Comparison of ENCODE assay signal across 13 cellular contexts in the genomic region with DNA sequence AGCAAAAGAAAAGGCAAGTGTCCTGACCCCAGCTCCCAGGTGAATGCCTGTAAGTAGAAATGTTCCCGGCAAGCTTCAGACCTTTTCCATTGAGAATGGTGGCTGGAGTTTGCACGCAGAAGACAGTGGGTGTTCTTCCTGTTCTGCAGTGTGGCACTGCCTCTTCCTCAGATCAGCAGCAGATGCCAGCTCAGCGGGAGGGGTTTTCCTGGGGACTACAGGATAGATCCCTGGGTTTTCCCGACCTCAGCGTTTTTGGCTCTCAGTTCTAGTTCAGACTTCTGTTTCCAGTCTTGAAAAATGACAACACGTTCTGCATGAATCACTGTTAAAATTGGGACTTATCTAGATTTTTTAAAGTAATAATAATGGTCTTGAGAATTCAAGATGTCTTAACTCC. TPM values are rescaled to one million over a fixed set of nuclear protein-coding genes. Genes with fewer than 3 reads are reported as not detected.
DNase-seq lines count a peak whose midpoint lies in the region; ATAC-seq and TF ChIP-seq lines count a peak whose summit lies in the region.
"Had no signal": no experiment of that assay in that cellular context is flagged by ENCODE, and none has a peak within 500 bp of the region (broad histone marks: within the 10 kb centered on the region; RNA-seq: fewer than 3 reads in every experiment).

No MANE protein-coding gene starts in this region.

- H2BK120ac ChIP-seq in mesenchymal stem cell (ENCODE audit: low read depth, low read length): no peak overlapping the region

- no peak overlapping the region for H2BK12ac ChIP-seq in mesenchymal stem cell (ENCODE audit: low read length in 2 of 2)

- no peak overlapping the region for H4K91ac ChIP-seq in mesenchymal stem cell (ENCODE audit: low read length)

- H4K8ac ChIP-seq in mesenchymal stem cell (ENCODE audit: low read length): peak overlapping the region; percentile 13

- no peak overlapping the region for H3K9ac ChIP-seq in mesenchymal stem cell (ENCODE audit: low read length)

- no peak overlapping the region for H3K27ac ChIP-seq in foreskin keratinocyte
- peak overlapping the region; percentile 39 for H3K27ac ChIP-seq in mesenchymal stem cell (ENCODE audit: low read length, poor library complexity, severe bottlenecking)

- H3K4me2 ChIP-seq in mesenchymal stem cell (ENCODE audit: low read length, poor library complexity, severe bottlenecking): peak overlapping the region; percentile 38

- H3K36me3 ChIP-seq in mesenchymal stem cell (ENCODE audit: control insufficient read depth in 1 of 2, insufficient read depth in 2 of 2, low read depth in 1 of 2, low read length in 2 of 2): no peaks in the 10 kb centered on the region
- H3K36me3 ChIP-seq: uterus had no signal

- no peak overlapping the region for H3K4me3 Mint-ChIP-seq in T-cell
- H3K4me3 Mint-ChIP-seq: activated B cell treated with CpG ODN at 0.5 μM for 24 hours had no signal

- H3K4ac ChIP-seq in mesenchymal stem cell (ENCODE audit: low read depth in 1 of 2, low read length in 2 of 2): no peak overlapping the region

- no peaks in the 10 kb centered on the region for H3K79me1 ChIP-seq in mesenchymal stem cell (replicated peaks; ENCODE audit: low read length, poor library complexity, severe bottlenecking)

- no peak overlapping the region for H3K18ac ChIP-seq in mesenchymal stem cell (ENCODE audit: low read depth in 1 of 2, low read length in 2 of 2)

- peaks cover 0 to 5% (median 0%) of the 10 kb centered on the region in 3 donors for H3K4me1 Mint-ChIP-seq in T-cell
- H3K4me1 Mint-ChIP-seq: activated B cell treated with CpG ODN at 0.5 μM for 24 hours had no signal

- no peak overlapping the region for H2BK5ac ChIP-seq in mesenchymal stem cell (ENCODE audit: low read depth, low read length, poor library complexity, severe bottlenecking)

- DNase-seq in AG08395 (ENCODE audit: low spot score) (peak; percentile 31), NCI-H2227 (lab: John Stamatoyannopoulos, UW; ENCODE audit: unreplicated experiment) (peak; percentile 15), foreskin keratinocyte (no peak), mesenchymal stem cell (no peak), NCI-H82 treated with DMSO at 0.1 percent for 48 hours (lab: John Stamatoyannopoulos, UW; ENCODE audit: unreplicated experiment) (no peak), foreskin melanocyte (no peak), T-cell (no peak)
- DNase-seq in central memory CD4-positive, alpha-beta T cell: no peak
- DNase-seq: activated B cell treated with CpG ODN at 0.5 μM for 24 hours, AML-193, EL, SHP77 treated with DMSO at 0.1 percent for 48 hours, uterus had no signal

- no peak overlapping the region for H3K27ac Mint-ChIP-seq in T-cell
- H3K27ac Mint-ChIP-seq: activated B cell treated with CpG ODN at 0.5 μM for 24 hours had no signal

- ATAC-seq in foreskin keratinocyte (peak; percentile 35), T-cell (replicated peaks in 1 of 4) (no peak)

- H3K4me1 ChIP-seq in foreskin keratinocyte (no peaks in the 10 kb centered on the region), mesenchymal stem cell (ENCODE audit: control insufficient read depth, insufficient read depth, low read depth, low read length) (peaks cover 3% of the 10 kb centered on the region)
- H3K4me1 ChIP-seq: uterus had no signal

- no peak overlapping the region for H3K14ac ChIP-seq in mesenchymal stem cell (ENCODE audit: low read length in 2 of 2)

- no peak overlapping the region for H3K23ac ChIP-seq in mesenchymal stem cell (ENCODE audit: low read length in 2 of 2)

- H2AK5ac ChIP-seq in mesenchymal stem cell (ENCODE audit: low read length, severe bottlenecking): no peak overlapping the region

- no peaks in the 10 kb centered on the region for H3K9me3 Mint-ChIP-seq in T-cell
- H3K9me3 Mint-ChIP-seq: activated B cell treated with CpG ODN at 0.5 μM for 24 hours had no signal

- no peaks in the 10 kb centered on the region for H3K27me3 Mint-ChIP-seq in T-cell
- H3K27me3 Mint-ChIP-seq: activated B cell treated with CpG ODN at 0.5 μM for 24 hours had no signal

- no peak overlapping the region for H3K4me3 ChIP-seq in mesenchymal stem cell (ENCODE audit: insufficient read depth in 1 of 2, low read depth in 1 of 2, low read length in 2 of 2)
- H3K4me3 ChIP-seq: uterus had no signal

- POLR2A ChIA-PET in T-cell (lab: Charles Lee): no interaction called here

- no peak overlapping the region for H2BK15ac ChIP-seq in mesenchymal stem cell (ENCODE audit: low read depth, poor library complexity, severe bottlenecking)

- no peaks in the 10 kb centered on the region for H3K9me3 ChIP-seq in mesenchymal stem cell (ENCODE audit: control insufficient read depth, low read length)
- H3K9me3 ChIP-seq: uterus had no signal

- WGBS in mesenchymal stem cell: 74% methylated on average over 5 of the region's 6 CpGs

- H3K27me3 ChIP-seq in foreskin keratinocyte: no peaks in the 10 kb centered on the region
- no peaks in the 10 kb centered on the region for H3K27me3 ChIP-seq in mesenchymal stem cell (ENCODE audit: control insufficient read depth in 1 of 2, insufficient read depth in 1 of 2, low read length in 2 of 2)
- H3K27me3 ChIP-seq: uterus had no signal

- no peak for TF ChIP-seq CTCF in foreskin keratinocyte (conservative IDR thresholded peaks at IDR 0.05)

- CTCF ChIA-PET in T-cell (lab: Charles Lee): no interaction called here

- H2AFZ ChIP-seq in mesenchymal stem cell (ENCODE audit: low read depth, low read length): no peak overlapping the region

- H3K36me3 Mint-ChIP-seq in T-cell: no peaks in the 10 kb centered on the region

RNA-seq across cellular contexts. Expression of a gene that starts 39.2 kb away (rescaled TPM):
- 0.92 and 1.2 TPM in 2 replicates for total RNA-seq in foreskin keratinocyte
- polyA plus RNA-seq in foreskin keratinocyte: 0.35 and 0.41 TPM in 2 replicates
- polyA plus RNA-seq in mesenchymal stem cell (2013, experiment 1 of 2): 0.18 TPM
- polyA plus RNA-seq in mesenchymal stem cell (2013, experiment 2 of 2): 0.16 TPM
- total RNA-seq in T-cell: under 1 TPM; 0.07 to 0.61 (median 0.43) TPM

RNA-seq across cellular contexts. Expression of a gene that starts 52.6 kb away (rescaled TPM):
- total RNA-seq in foreskin keratinocyte: 4.7 and 6.0 TPM in 2 replicates
- polyA plus RNA-seq in foreskin keratinocyte: 1.9 and 2.1 TPM in 2 replicates
- polyA plus RNA-seq in mesenchymal stem cell (2013, experiment 1 of 2): 7.2 TPM
- 7.1 TPM for polyA plus RNA-seq in mesenchymal stem cell (2013, experiment 2 of 2)
- 10 to 100 TPM in 3 of 5 donors, 1 to 10 TPM in 2; 6.8 to 36.3 (median 10.3) TPM for total RNA-seq in T-cell

Comparison
In these comparisons a context has a peak if more than half of its experiments do, and no peak if none do; other contexts are left out.
1. DNase-seq: peak in AG08395 (single experiment) and NCI-H2227 (single experiment); none in foreskin keratinocyte (0 of 2), mesenchymal stem cell (single experiment), central memory CD4-positive, alpha-beta T cell (single experiment), NCI-H82 treated with DMSO at 0.1 percent for 48 hours (single experiment), foreskin melanocyte (single experiment) and T-cell (0 of 34).